Comparison of ENCODE assay signal across 1 cellular context in the genomic region with DNA sequence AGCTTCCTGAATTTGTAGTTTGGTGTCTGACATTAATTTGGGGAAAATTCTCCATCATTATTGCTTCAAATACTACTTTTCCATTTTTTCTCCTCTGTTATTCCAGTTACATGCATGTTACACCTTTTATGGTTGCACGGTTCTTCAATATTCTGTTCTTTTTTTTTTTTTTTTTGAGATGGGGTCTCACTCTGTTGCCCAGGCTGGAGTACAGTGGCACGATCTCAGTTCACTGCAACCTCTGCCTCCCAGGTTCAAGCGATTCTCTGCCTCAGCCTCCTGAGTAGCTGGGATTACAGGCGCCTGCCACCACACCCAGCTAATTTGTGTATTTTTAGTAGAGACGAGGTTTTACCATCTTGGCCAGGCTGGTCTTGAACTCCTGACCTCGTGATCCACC.
TF ChIP-seq lines count a peak whose summit lies in the region.

No MANE protein-coding gene starts in this region.

TF ChIP-seq in K562, 482 proteins besides CTCF, POLR2A, EP300 and RAD21:
- peak; percentile 25; the same call in 1 of the 2 replicates for TF ChIP-seq ZNF121 (CRISPR knock-in tag; conservative IDR thresholded peaks at IDR 0.05)
